ENCODE assay signal across 18 cellular contexts in the genomic region with DNA sequence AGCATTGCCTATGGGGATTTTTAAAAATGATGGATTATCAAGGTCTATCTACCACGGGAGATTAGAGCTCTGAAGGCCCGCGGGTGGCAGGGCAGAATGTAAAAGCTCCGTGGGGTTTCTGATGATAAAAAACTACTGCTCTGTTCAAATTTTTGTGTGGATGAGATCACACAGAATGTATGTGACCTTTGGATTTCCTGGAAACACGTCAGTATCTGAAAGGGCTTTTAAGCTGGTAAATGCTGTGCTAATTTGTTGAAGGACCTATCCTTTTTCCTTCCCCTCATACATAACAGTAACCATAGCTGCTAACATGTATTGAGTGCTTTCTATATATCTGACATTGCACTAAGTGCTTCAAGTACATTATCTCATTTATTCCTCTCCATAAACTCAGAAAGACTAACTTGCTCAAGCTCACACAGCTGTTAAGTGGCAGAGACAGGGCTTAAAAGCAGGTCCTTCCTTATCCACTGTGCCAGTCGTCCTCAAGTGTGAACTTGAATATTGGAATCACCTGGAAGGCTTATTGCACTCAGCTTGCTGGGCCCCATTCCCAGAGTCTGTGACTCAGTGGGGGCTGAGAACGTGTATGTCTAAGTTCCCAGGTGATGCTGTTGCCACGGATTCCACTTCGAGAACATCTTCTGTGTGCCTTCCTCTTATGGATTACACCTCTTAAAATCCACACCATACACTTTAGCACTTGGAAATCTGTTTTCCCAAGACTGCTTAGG. TPM values are rescaled to one million over a fixed set of nuclear protein-coding genes. Genes with fewer than 3 reads are reported as not detected.
A peak's percentile ranks its signal among the peaks of the same experiment; 100 is the strongest.
DNase-seq lines count a peak whose midpoint lies in the region; ATAC-seq and TF ChIP-seq lines count a peak whose summit lies in the region.
"Had no signal": no experiment of that assay in that cellular context is flagged by ENCODE, and none has a peak within 500 bp of the region (broad histone marks: within the 10 kb centered on the region; RNA-seq: fewer than 3 reads in every experiment).

No MANE protein-coding gene starts in this region.

- no peak overlapping the region for H2AFZ ChIP-seq in neural cell (ENCODE audit: low read depth, low read length)

- H3K36me3 Mint-ChIP-seq in activated CD4-positive, alpha-beta memory T cell treated with anti-CD3 and anti-CD28 coated beads for 36 hours: no peaks in the 10 kb centered on the region
- H3K36me3 Mint-ChIP-seq in activated CD4-positive, alpha-beta memory T cell treated with anti-CD3 and anti-CD28 coated beads, Interleukin-2, amount 10 ng/mL, durations not matched to agents 7 days and 5 days (ENCODE audit: low read depth): peaks cover 5% of the 10 kb centered on the region

- H3K4me1 ChIP-seq in esophagus muscularis mucosa: peaks cover 19 to 25% (median 22%) of the 10 kb centered on the region in 4 donors
- H3K4me1 ChIP-seq: parathyroid adenoma, uterus had no signal

- intact Hi-C loops in activated CD4-positive, alpha-beta memory T cell treated with anti-CD3 and anti-CD28 coated beads for 36 hours (cut with micrococcal nuclease): loop anchor here (10.0 kb wide), 2 partner anchors 440 to 560 kb away; no protein-coding TSS in a partner anchor
- intact Hi-C loops in esophagus muscularis mucosa (cut with DNase I): no loop called here

- H4K20me1 ChIP-seq in neural cell (ENCODE audit: insufficient read depth): no peaks in the 10 kb centered on the region

- POLR2A ChIA-PET in activated CD4-positive, alpha-beta memory T cell treated with anti-CD3 and anti-CD28 coated beads for 36 hours (lab: Charles Lee): no interaction called here
- POLR2A ChIA-PET in activated CD4-positive, alpha-beta memory T cell treated with anti-CD3 and anti-CD28 coated beads, Interleukin-2, amount 10 ng/mL, durations not matched to agents 7 days and 5 days (lab: Charles Lee): interaction anchor here (0.9 to 5.7 kb wide), 4 partner anchors 10 to 437 kb away, joined by 3 to 53 read pairs (median 4); partner anchors contain the start of gene ZDHHC14

- TF ChIP-seq CTCF in neural cell (IDR thresholded peaks at IDR 0.05; ENCODE audit: poor library complexity, severe bottlenecking): no peak
- no peak for TF ChIP-seq CTCF in esophagus muscularis mucosa (IDR thresholded peaks at IDR 0.05)

- 67% methylated on average over 9 of the region's 9 CpGs for WGBS in esophagus muscularis mucosa

- no peaks in the 10 kb centered on the region for H3F3A ChIP-seq in neural cell (ENCODE audit: insufficient read depth, low read length, poor library complexity, severe bottlenecking)

- peaks cover 38% of the 10 kb centered on the region for H3K4me1 Mint-ChIP-seq in activated CD4-positive, alpha-beta memory T cell treated with anti-CD3 and anti-CD28 coated beads for 36 hours (ENCODE audit: low read depth)
- H3K4me1 Mint-ChIP-seq in activated CD4-positive, alpha-beta memory T cell treated with anti-CD3 and anti-CD28 coated beads, Interleukin-2, amount 10 ng/mL, durations not matched to agents 7 days and 5 days: peaks cover 63% of the 10 kb centered on the region

- H3K9me3 ChIP-seq in neural cell (ENCODE audit: low read length): no peaks in the 10 kb centered on the region
- no peaks in the 10 kb centered on the region for H3K9me3 ChIP-seq in esophagus muscularis mucosa
- H3K9me3 ChIP-seq: uterus had no signal

- no peaks in the 10 kb centered on the region for H3K9me3 Mint-ChIP-seq in activated CD4-positive, alpha-beta memory T cell treated with anti-CD3 and anti-CD28 coated beads for 36 hours
- H3K9me3 Mint-ChIP-seq in activated CD4-positive, alpha-beta memory T cell treated with anti-CD3 and anti-CD28 coated beads, Interleukin-2, amount 10 ng/mL, durations not matched to agents 7 days and 5 days: no peaks in the 10 kb centered on the region
- H3K9me3 Mint-ChIP-seq: effector memory CD8-positive, alpha-beta T cell had no signal

- H3K27me3 ChIP-seq in neural cell (ENCODE audit: insufficient read depth, low read depth, low read length): no peaks in the 10 kb centered on the region
- no peaks in the 10 kb centered on the region for H3K27me3 ChIP-seq in esophagus muscularis mucosa
- H3K27me3 ChIP-seq: uterus had no signal

- no peak overlapping the region for H3K9ac ChIP-seq in neural cell (ENCODE audit: low read length)
- H3K9ac ChIP-seq: parathyroid adenoma had no signal

- H3K4me3 ChIP-seq in neural cell (ENCODE audit: low read length) (no peak overlapping the region), esophagus muscularis mucosa (no peak overlapping the region)
- H3K4me3 ChIP-seq: GM12878 had no signal

- H3K27me3 Mint-ChIP-seq in activated CD4-positive, alpha-beta memory T cell treated with anti-CD3 and anti-CD28 coated beads for 36 hours: peaks cover 19% of the 10 kb centered on the region
- peaks cover 13% of the 10 kb centered on the region for H3K27me3 Mint-ChIP-seq in activated CD4-positive, alpha-beta memory T cell treated with anti-CD3 and anti-CD28 coated beads, Interleukin-2, amount 10 ng/mL, durations not matched to agents 7 days and 5 days

- no peaks in the 10 kb centered on the region for H3K9me2 ChIP-seq in neural cell (ENCODE audit: insufficient read depth, low read length)

- peak overlapping the region; percentile 9 for H3K4me3 Mint-ChIP-seq in activated CD4-positive, alpha-beta memory T cell treated with anti-CD3 and anti-CD28 coated beads for 36 hours
- H3K4me3 Mint-ChIP-seq in activated CD4-positive, alpha-beta memory T cell treated with anti-CD3 and anti-CD28 coated beads, Interleukin-2, amount 10 ng/mL, durations not matched to agents 7 days and 5 days: no peak overlapping the region

- H3K79me2 ChIP-seq in neural cell (replicated peaks; ENCODE audit: insufficient read depth, low read length): peaks cover 13% of the 10 kb centered on the region
- H3K79me2 ChIP-seq: parathyroid adenoma had no signal

- no peak for TF ChIP-seq POLR2A in esophagus muscularis mucosa (IDR thresholded peaks at IDR 0.05; ENCODE audit: low read depth)

- H3K4me2 ChIP-seq in neural cell (ENCODE audit: low read length): no peak overlapping the region

- no peak overlapping the region for H3K27ac Mint-ChIP-seq in activated CD4-positive, alpha-beta memory T cell treated with anti-CD3 and anti-CD28 coated beads for 36 hours
- no peak overlapping the region for H3K27ac Mint-ChIP-seq in activated CD4-positive, alpha-beta memory T cell treated with anti-CD3 and anti-CD28 coated beads, Interleukin-2, amount 10 ng/mL, durations not matched to agents 7 days and 5 days
- H3K27ac Mint-ChIP-seq: effector memory CD8-positive, alpha-beta T cell had no signal

- TF ChIP-seq RAD21 in neural cell (conservative IDR thresholded peaks at IDR 0.05): no peak

- no peaks in the 10 kb centered on the region for H3K36me3 ChIP-seq in neural cell (ENCODE audit: insufficient read depth, low read length)
- peaks cover 0 to 4% (median 1%) of the 10 kb centered on the region in 4 donors for H3K36me3 ChIP-seq in esophagus muscularis mucosa
- H3K36me3 ChIP-seq: uterus had no signal

- no peak overlapping the region for H3K27ac ChIP-seq in neural cell (ENCODE audit: low read length)
- no peak overlapping the region for H3K27ac ChIP-seq in esophagus muscularis mucosa (replicated peaks in 1 of 4)

- ATAC-seq in GM18861 (IDR thresholded peaks at IDR 0.05; ENCODE audit: unreplicated experiment): no peak
- ATAC-seq: effector memory CD8-positive, alpha-beta T cell; GM12878; left lobe of liver had no signal

- CTCF ChIA-PET in activated CD4-positive, alpha-beta memory T cell treated with anti-CD3 and anti-CD28 coated beads for 36 hours (lab: Charles Lee): interaction anchor here (0.8 to 5.3 kb wide), 8 partner anchors 9 to 747 kb away, joined by 3 to 40 read pairs (median 3); no protein-coding TSS in a partner anchor
- CTCF ChIA-PET in activated CD4-positive, alpha-beta memory T cell treated with anti-CD3 and anti-CD28 coated beads, Interleukin-2, amount 10 ng/mL, durations not matched to agents 7 days and 5 days (lab: Charles Lee): interaction anchor here (1.4 to 4.5 kb wide), 3 partner anchors 9 to 11 kb away, joined by 10 to 39 read pairs (median 25); no protein-coding TSS in a partner anchor

- DNase-seq in activated CD4-positive, alpha-beta memory T cell treated with anti-CD3 and anti-CD28 coated beads for 36 hours: no peak
- no peak for DNase-seq in activated CD4-positive, alpha-beta memory T cell treated with anti-CD3 and anti-CD28 coated beads, Interleukin-2, amount 10 ng/mL, durations not matched to agents 7 days and 5 days
- DNase-seq in NCI-H226 (peak; percentile 37), dermis microvascular lymphatic vessel endothelial cell (ENCODE audit: low read depth in 2 of 2) (peak; percentile 61 to 67), esophagus muscularis mucosa (ENCODE audit: extremely low spot score) (no peak), midbrain (lab: John Stamatoyannopoulos, UW) (no peak)
- DNase-seq: ACHN; aorta; DMS79; effector memory CD8-positive, alpha-beta T cell; NCI-H1105; NCI-H524; uterus had no signal

- TF ChIP-seq EP300 in neural cell (conservative IDR thresholded peaks at IDR 0.05; ENCODE audit: poor library complexity, severe bottlenecking): no peak
- TF ChIP-seq EP300 in esophagus muscularis mucosa (IDR thresholded peaks at IDR 0.05): no peak

TF ChIP-seq in neural cell, 6 proteins besides CTCF, POLR2A, EP300 and RAD21 (continues in another document):
- no peak for TF ChIP-seq TAF1 (IDR thresholded peaks at IDR 0.05; ENCODE audit: low read depth)

RNA-seq across cellular contexts. Expression of gene TMEM242, which starts 1.9 kb away (rescaled TPM):
- 1 to 10 TPM; 8.1 to 8.6 TPM for total RNA-seq in activated CD4-positive, alpha-beta memory T cell treated with anti-CD3 and anti-CD28 coated beads for 36 hours
- 10 to 100 TPM; 10.1 to 10.8 TPM for total RNA-seq in activated CD4-positive, alpha-beta memory T cell treated with anti-CD3 and anti-CD28 coated beads, Interleukin-2, amount 10 ng/mL, durations not matched to agents 7 days and 5 days
- 4.7 and 5.3 TPM in 2 replicates for total RNA-seq in dermis microvascular lymphatic vessel endothelial cell
- 17.6 and 19.4 TPM in 2 replicates for polyA plus RNA-seq in neural cell
- polyA minus RNA-seq in neural cell: 14.9 and 18.9 TPM in 2 replicates
- 10 to 100 TPM in 1 of 4 donors, 1 to 10 TPM in 3; 6.1 to 10.1 (median 8.0) TPM for total RNA-seq in esophagus muscularis mucosa

RNA-seq across cellular contexts. Expression of gene ZDHHC14, which starts 55.8 kb away (rescaled TPM):
- total RNA-seq in activated CD4-positive, alpha-beta memory T cell treated with anti-CD3 and anti-CD28 coated beads for 36 hours: 1 to 10 TPM; 1.4 to 2.0 TPM
- total RNA-seq in activated CD4-positive, alpha-beta memory T cell treated with anti-CD3 and anti-CD28 coated beads, Interleukin-2, amount 10 ng/mL, durations not matched to agents 7 days and 5 days: 1 to 10 TPM; 8.1 to 8.7 TPM
- total RNA-seq in dermis microvascular lymphatic vessel endothelial cell (19.5 and 37.2 TPM in 2 replicates), esophagus muscularis mucosa (10 to 100 TPM in 2 of 4 donors, 1 to 10 TPM in 2; 7.1 to 11.4 (median 9.8) TPM)
- 4.1 and 7.9 TPM in 2 replicates for polyA plus RNA-seq in neural cell
- 5.9 and 7.8 TPM in 2 replicates for polyA minus RNA-seq in neural cell

Comparison
In these comparisons a context has a peak if more than half of its experiments do, and no peak if none do; other contexts are left out.
1. DNase-seq: peak in NCI-H226 (single experiment) and dermis microvascular lymphatic vessel endothelial cell (2 of 2); none in activated CD4-positive, alpha-beta memory T cell treated with anti-CD3 and anti-CD28 coated beads for 36 hours (single experiment), activated CD4-positive, alpha-beta memory T cell treated with anti-CD3 and anti-CD28 coated beads, Interleukin-2, amount 10 ng/mL, durations not matched to agents 7 days and 5 days (single experiment), esophagus muscularis mucosa (single experiment) and midbrain (single experiment).